Comparison of ENCODE assay signal across 19 cellular contexts in the genomic region with DNA sequence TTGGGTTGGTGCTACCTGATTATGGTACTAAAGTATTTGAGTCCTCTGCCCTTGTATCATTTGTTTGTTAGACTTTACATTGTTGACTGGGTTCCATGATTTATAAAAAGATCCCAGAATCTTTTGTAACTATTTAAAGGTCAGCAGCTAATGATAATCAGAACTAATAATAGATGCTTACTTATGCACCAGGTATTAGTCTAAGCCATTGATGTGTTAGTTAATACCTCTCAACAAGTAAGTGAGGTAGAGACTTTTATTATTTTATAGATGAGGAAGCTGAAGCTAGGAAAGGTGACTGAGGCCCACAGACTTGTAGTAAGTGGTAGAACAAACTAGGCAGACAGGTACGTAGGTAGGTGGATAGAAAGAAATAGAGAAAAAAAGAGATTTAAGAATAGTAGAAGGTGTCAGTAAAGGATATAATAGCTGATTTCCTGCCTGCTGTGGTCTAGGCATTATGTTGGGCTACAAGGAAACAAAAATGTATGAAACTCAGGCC.
DNase-seq lines count a peak whose midpoint lies in the region; ATAC-seq and TF ChIP-seq lines count a peak whose summit lies in the region.
"Had no signal": no experiment of that assay in that cellular context is flagged by ENCODE, and none has a peak within 500 bp of the region (broad histone marks: within the 10 kb centered on the region; RNA-seq: fewer than 3 reads in every experiment).

No MANE protein-coding gene starts in this region.

- H3K9me3 Mint-ChIP-seq in osteocyte (ENCODE audit: unreplicated experiment), result no peaks in the 10 kb centered on the region
- H3K9me3 Mint-ChIP-seq in CD8-positive, alpha-beta memory T cell, result no peaks in the 10 kb centered on the region
- H3K9me3 Mint-ChIP-seq: CD4-positive, alpha-beta T cell had no signal

- H3K36me3 ChIP-seq in left ventricle myocardium inferior (no peaks in the 10 kb centered on the region), esophagus muscularis mucosa (peaks cover 0 to 12% (median 0%) of the 10 kb centered on the region in 4 donors), transverse colon (no peaks in the 10 kb centered on the region)
- H3K36me3 ChIP-seq in CD8-positive, alpha-beta memory T cell (ENCODE audit: insufficient read depth, low read length), result no peaks in the 10 kb centered on the region
- H3K36me3 ChIP-seq: HAP-1 had no signal

- H3K4me3 ChIP-seq in left ventricle myocardium inferior (no peak overlapping the region), esophagus muscularis mucosa (no peak overlapping the region), transverse colon (no peak overlapping the region)
- no peak overlapping the region for H3K4me3 ChIP-seq in CD8-positive, alpha-beta memory T cell (ENCODE audit: low read length)
- H3K4me3 ChIP-seq: A549, GM12878, GM23248, HAP-1 had no signal

- POLR2A ChIA-PET in CD8-positive, alpha-beta memory T cell (lab: Charles Lee), result no interaction called here

- peak overlapping the region; percentile 43 for H3K27ac Mint-ChIP-seq in osteocyte (ENCODE audit: unreplicated experiment)
- no peak overlapping the region for H3K27ac Mint-ChIP-seq in CD8-positive, alpha-beta memory T cell
- H3K27ac Mint-ChIP-seq: CD4-positive, alpha-beta T cell had no signal

- in situ Hi-C loops in transverse colon (cut with MboI; ENCODE audit: low pct_ligation_motif_present in 1 of 4, low pct_unique_long_range_greater_than_20kb in 1 of 4, low sequenced_read_pairs in 3 of 4), result no loop called here

- peaks cover 52% of the 10 kb centered on the region for H3K4me1 ChIP-seq in left ventricle myocardium inferior
- peaks cover 21 to 53% (median 40%) of the 10 kb centered on the region in 4 donors for H3K4me1 ChIP-seq in esophagus muscularis mucosa
- H3K4me1 ChIP-seq in transverse colon, result peaks cover 0 to 35% (median 24%) of the 10 kb centered on the region in 4 donors
- H3K4me1 ChIP-seq in CD8-positive, alpha-beta memory T cell (ENCODE audit: insufficient read depth, low read length), result no peaks in the 10 kb centered on the region

- no peaks in the 10 kb centered on the region for H3K27me3 Mint-ChIP-seq in osteocyte (ENCODE audit: unreplicated experiment)
- no peaks in the 10 kb centered on the region for H3K27me3 Mint-ChIP-seq in CD8-positive, alpha-beta memory T cell
- H3K27me3 Mint-ChIP-seq: CD4-positive, alpha-beta T cell had no signal

- CTCF ChIA-PET in CD8-positive, alpha-beta memory T cell (lab: Charles Lee), result no interaction called here

- H3K9me3 ChIP-seq in left ventricle myocardium inferior (replicated peaks), result no peaks in the 10 kb centered on the region
- no peaks in the 10 kb centered on the region for H3K9me3 ChIP-seq in esophagus muscularis mucosa
- H3K9me3 ChIP-seq in transverse colon, result no peaks in the 10 kb centered on the region
- H3K9me3 ChIP-seq in CD8-positive, alpha-beta memory T cell (ENCODE audit: low read length), result no peaks in the 10 kb centered on the region
- H3K9me3 ChIP-seq: A549, HAP-1 had no signal

- TF ChIP-seq EP300 in esophagus muscularis mucosa (IDR thresholded peaks at IDR 0.05) (no peak), transverse colon (IDR thresholded peaks at IDR 0.05; ENCODE audit: low read depth) (no peak)

- intact Hi-C loops in left ventricle myocardium superior (cut with micrococcal nuclease), result no loop called here
- intact Hi-C loops in left ventricle myocardium inferior (cut with micrococcal nuclease), result no loop called here
- intact Hi-C loops in esophagus muscularis mucosa (cut with DNase I), result loop anchor here (10.0 kb wide), 1 partner anchor 49 kb away; no protein-coding TSS in a partner anchor
- intact Hi-C loops in transverse colon (cut with DNase I; ENCODE audit: low total_unique reads), result no loop called here

- TF ChIP-seq CTCF in left ventricle myocardium inferior (IDR thresholded peaks at IDR 0.05; ENCODE audit: borderline replicate concordance), result no peak
- TF ChIP-seq CTCF in esophagus muscularis mucosa (IDR thresholded peaks at IDR 0.05), result no peak
- TF ChIP-seq CTCF in osteocyte (IDR thresholded peaks at IDR 0.05), result no peak
- no peak for TF ChIP-seq CTCF in transverse colon (IDR thresholded peaks at IDR 0.05)

- H3K4me3 Mint-ChIP-seq in osteocyte (ENCODE audit: unreplicated experiment), result no peak overlapping the region
- H3K4me3 Mint-ChIP-seq in CD8-positive, alpha-beta memory T cell, result no peak overlapping the region
- H3K4me3 Mint-ChIP-seq: CD4-positive, alpha-beta T cell had no signal

- H3K36me3 Mint-ChIP-seq in osteocyte (ENCODE audit: unreplicated experiment), result peaks cover 15% of the 10 kb centered on the region
- peaks cover 0 to 4% (median 0%) of the 10 kb centered on the region in 3 donors for H3K36me3 Mint-ChIP-seq in CD8-positive, alpha-beta memory T cell

- H3K27ac ChIP-seq in left ventricle myocardium inferior (replicated peaks), result no peak overlapping the region
- no peak overlapping the region for H3K27ac ChIP-seq in esophagus muscularis mucosa (replicated peaks in 1 of 4)
- H3K27ac ChIP-seq in transverse colon, result peak overlapping the region; percentile 36 to 72 (median 52)
- H3K27ac ChIP-seq in CD8-positive, alpha-beta memory T cell (ENCODE audit: low read depth, low read length), result no peak overlapping the region
- H3K27ac ChIP-seq: 22Rv1, C4-2B had no signal

- peak; percentile 53 for ATAC-seq in left ventricle myocardium superior
- no peak for ATAC-seq in stimulated activated naive CD8-positive, alpha-beta T cell treated with anti-CD3 and anti-CD28 coated beads, Interleukin-15, Interleukin-2, amounts not matched to agents 100 U/mL and 50 U/mL, for 24 hours
- no peak for ATAC-seq in GM18870 (IDR thresholded peaks at IDR 0.05; ENCODE audit: unreplicated experiment)
- ATAC-seq: A549, GM12878 had no signal

- DNase-seq in left ventricle myocardium superior (no peak), left ventricle myocardium inferior (no peak), esophagus muscularis mucosa (ENCODE audit: extremely low spot score) (peak; percentile 50), osteocyte (ENCODE audit: extremely low spot score, unreplicated experiment) (no peak), transverse colon (no peak)
- DNase-seq in stimulated activated naive CD8-positive, alpha-beta T cell treated with anti-CD3 and anti-CD28 coated beads, Interleukin-15, Interleukin-2, amounts not matched to agents 100 U/mL and 50 U/mL, for 24 hours, result no peak
- DNase-seq in CD8-positive, alpha-beta memory T cell, result no peak
- DNase-seq: AML-193; CD4-positive, alpha-beta T cell; DMS 273 treated with DMSO at 0.1 percent for 48 hours; DND-41; EL; GM23248 had no signal

- peaks cover 49% of the 10 kb centered on the region for H3K4me1 Mint-ChIP-seq in osteocyte (ENCODE audit: unreplicated experiment)
- H3K4me1 Mint-ChIP-seq in CD8-positive, alpha-beta memory T cell, result peaks cover 6 to 10% (median 9%) of the 10 kb centered on the region in 3 donors

- WGBS in esophagus muscularis mucosa, result 97% methylated on average over 1 of the region's 1 CpG
- WGBS in transverse colon (ENCODE audit: low coverage in 1 of 2), 2 donors, result 61 to 73% methylated on average over 1 of the region's 1 CpG

- H3K27me3 ChIP-seq in left ventricle myocardium inferior (ENCODE audit: low read depth) (no peaks in the 10 kb centered on the region), esophagus muscularis mucosa (no peaks in the 10 kb centered on the region), transverse colon (no peaks in the 10 kb centered on the region)
- no peaks in the 10 kb centered on the region for H3K27me3 ChIP-seq in CD8-positive, alpha-beta memory T cell (ENCODE audit: insufficient read depth, low read length, poor library complexity, severe bottlenecking)

- TF ChIP-seq POLR2A in esophagus muscularis mucosa (IDR thresholded peaks at IDR 0.05; ENCODE audit: low read depth), result no peak
- TF ChIP-seq POLR2A in transverse colon (IDR thresholded peaks at IDR 0.05), result no peak

Comparison
In these comparisons a context has a peak if more than half of its experiments do, and no peak if none do; other contexts are left out.
1. H3K27ac ChIP-seq: peak in transverse colon (4 of 4); none in left ventricle myocardium inferior (single experiment), esophagus muscularis mucosa (0 of 4) and CD8-positive, alpha-beta memory T cell (single experiment).